8 cellular contexts compared by ENCODE assay signal in genomic region chr11:67351275-67352005, GRCh38. TPM values are rescaled to one million over a fixed set of nuclear protein-coding genes. Genes with fewer than 3 reads are reported as not detected.
DNase-seq lines count a peak whose midpoint lies in the region; ATAC-seq and TF ChIP-seq lines count a peak whose summit lies in the region.

No MANE protein-coding gene starts in this region.

- H3K4me1 Mint-ChIP-seq in activated CD4-positive, alpha-beta T cell treated with anti-CD3 and anti-CD28 coated beads, Interleukin-2, amount 10 ng/mL, durations not matched to agents 24 days and 14 days = peaks cover 37% of the 10 kb centered on the region
- peaks cover 60% of the 10 kb centered on the region for H3K4me1 Mint-ChIP-seq in dendritic cell treated with granulocyte-macrophage colony-stimulating factor and Interleukin-4, amounts not matched to agents 40 ng/mL and 50 ng/mL, for 4 days (ENCODE audit: low read depth)

- H3K27ac Mint-ChIP-seq in activated CD4-positive, alpha-beta T cell treated with anti-CD3 and anti-CD28 coated beads, Interleukin-2, amount 10 ng/mL, durations not matched to agents 24 days and 14 days = peak overlapping the region; percentile 59
- peak overlapping the region; percentile 99 for H3K27ac Mint-ChIP-seq in dendritic cell treated with granulocyte-macrophage colony-stimulating factor and Interleukin-4, amounts not matched to agents 40 ng/mL and 50 ng/mL, for 4 days

- peaks cover 2% of the 10 kb centered on the region for H3K36me3 Mint-ChIP-seq in activated CD4-positive, alpha-beta T cell treated with anti-CD3 and anti-CD28 coated beads, Interleukin-2, amount 10 ng/mL, durations not matched to agents 24 days and 14 days (ENCODE audit: low read depth)
- peaks cover 22% of the 10 kb centered on the region for H3K36me3 Mint-ChIP-seq in dendritic cell treated with granulocyte-macrophage colony-stimulating factor and Interleukin-4, amounts not matched to agents 40 ng/mL and 50 ng/mL, for 4 days (ENCODE audit: low read depth)

- ATAC-seq in lung (ENCODE audit: insufficient read depth, low FRiP score) (peak; percentile 25), HG03135 (IDR thresholded peaks at IDR 0.05; ENCODE audit: unreplicated experiment) (no peak)

- CTCF ChIA-PET in A673 (lab: Charles Lee) = interaction anchor here (0.6 to 4.1 kb wide), 15 partner anchors 9 to 495 kb away, joined by 3 to 78 read pairs (median 4); partner anchors contain the start of genes CLCF1, PPP1CA and RAD9A

- H3K9me3 ChIP-seq in A673 (ENCODE audit: low read depth, low read length, poor library complexity, severe bottlenecking) (no peaks in the 10 kb centered on the region), lung (ENCODE audit: control insufficient read depth in 2 of 2, insufficient read depth in 1 of 2, low read length in 1 of 2) (no peaks in the 10 kb centered on the region)

- H3K4me1 ChIP-seq in A673 (ENCODE audit: insufficient read depth, low read length, poor library complexity, severe bottlenecking) (peaks cover 21% of the 10 kb centered on the region), lung (ENCODE audit: control insufficient read depth in 2 of 2, insufficient read depth in 2 of 2, low read length in 2 of 2) (peaks cover 0 to 12% of the 10 kb centered on the region in 2 donors)

- POLR2A ChIA-PET in A673 (lab: Charles Lee; ENCODE audit: low non-redundant PET) = no interaction called here

- BruUV-seq in A673 (replicated peaks; lab: Mats Ljungman, UMichigan) = no TSS peak

- intact Hi-C loops in A673 (cut with micrococcal nuclease; ENCODE audit: unreplicated experiment) = loop anchor here (5.0 kb wide), 1 partner anchor 156 kb away; the partner anchor contains the start of genes CDK2AP2 and PITPNM1
- intact Hi-C loops in activated CD4-positive, alpha-beta T cell treated with anti-CD3 and anti-CD28 coated beads, Interleukin-2, amount 10 ng/mL, durations not matched to agents 24 days and 14 days (cut with micrococcal nuclease) = loop anchor here (2.0 to 10.0 kb wide), 3 partner anchors 77 to 233 kb away; partner anchors contain the start of genes GSTP1 and RPS6KB2
- intact Hi-C loops in dendritic cell treated with granulocyte-macrophage colony-stimulating factor and Interleukin-4, amounts not matched to agents 40 ng/mL and 50 ng/mL, for 4 days (cut with micrococcal nuclease) = loop anchor here (1.0 to 10.0 kb wide), 3 partner anchors 31 to 233 kb away; partner anchors contain the start of genes CDK2AP2 and GSTP1

- WGBS in lung, 2 donors = 53 to 55% methylated on average over 11 of the region's 11 CpGs

- H3K9me3 Mint-ChIP-seq in activated CD4-positive, alpha-beta T cell treated with anti-CD3 and anti-CD28 coated beads, Interleukin-2, amount 10 ng/mL, durations not matched to agents 24 days and 14 days = no peaks in the 10 kb centered on the region
- no peaks in the 10 kb centered on the region for H3K9me3 Mint-ChIP-seq in dendritic cell treated with granulocyte-macrophage colony-stimulating factor and Interleukin-4, amounts not matched to agents 40 ng/mL and 50 ng/mL, for 4 days

- H3K4me3 ChIP-seq in A673 (ENCODE audit: low read depth, low read length, poor library complexity, severe bottlenecking) (no peak overlapping the region), lung (no peak overlapping the region)

- H3K27me3 ChIP-seq in A673 (replicated peaks; ENCODE audit: insufficient read depth, low read depth, low read length, poor library complexity) (no peaks in the 10 kb centered on the region), lung (ENCODE audit: control insufficient read depth, insufficient read depth) (no peaks in the 10 kb centered on the region)

- peak; percentile 95 for TF ChIP-seq CTCF in A673 (conservative IDR thresholded peaks at IDR 0.05; ENCODE audit: low read depth, low read length)
- TF ChIP-seq CTCF in lung (IDR thresholded peaks at IDR 0.05; ENCODE audit: control extremely low read depth, extremely low read depth) = peak; percentile 92

- H3K4me3 Mint-ChIP-seq in activated CD4-positive, alpha-beta T cell treated with anti-CD3 and anti-CD28 coated beads, Interleukin-2, amount 10 ng/mL, durations not matched to agents 24 days and 14 days = peak overlapping the region; percentile 63
- peak overlapping the region; percentile 30 for H3K4me3 Mint-ChIP-seq in dendritic cell treated with granulocyte-macrophage colony-stimulating factor and Interleukin-4, amounts not matched to agents 40 ng/mL and 50 ng/mL, for 4 days

- no peaks in the 10 kb centered on the region for H3K27me3 Mint-ChIP-seq in activated CD4-positive, alpha-beta T cell treated with anti-CD3 and anti-CD28 coated beads, Interleukin-2, amount 10 ng/mL, durations not matched to agents 24 days and 14 days
- H3K27me3 Mint-ChIP-seq in dendritic cell treated with granulocyte-macrophage colony-stimulating factor and Interleukin-4, amounts not matched to agents 40 ng/mL and 50 ng/mL, for 4 days = no peaks in the 10 kb centered on the region

- no peaks in the 10 kb centered on the region for H3K36me3 ChIP-seq in A673 (ENCODE audit: insufficient read depth, low read length, poor library complexity, severe bottlenecking)
- H3K36me3 ChIP-seq in lung (ENCODE audit: control insufficient read depth in 2 of 2, insufficient read depth in 2 of 2, low read length in 2 of 2) = no peaks in the 10 kb centered on the region

- H3K27ac ChIP-seq in A673 (ENCODE audit: low read depth, low read length, poor library complexity, severe bottlenecking) = no peak overlapping the region
- peak overlapping the region in 1 of 2 donors; percentile 52 for H3K27ac ChIP-seq in lung (ENCODE audit: low read depth in 1 of 2, low read length in 1 of 2)

- TF ChIP-seq POLR2A in GM15510 (IDR thresholded peaks at IDR 0.05; ENCODE audit: borderline replicate concordance, extremely low read depth, insufficient read length) = peak; percentile 20

- DNase-seq in A673 (ENCODE audit: low spot score) = peak; percentile 81
- peak; percentile 12 to 71 for DNase-seq in NCI-H446 (lab: John Stamatoyannopoulos, UW)
- DNase-seq in activated CD4-positive, alpha-beta T cell treated with anti-CD3 and anti-CD28 coated beads, Interleukin-2, amount 10 ng/mL, durations not matched to agents 24 days and 14 days = peak; percentile 88
- peak; percentile 65 for DNase-seq in lung (ENCODE audit: low spot score)
- peak; percentile 39 for DNase-seq in stimulated activated CD8-positive, alpha-beta memory T cell treated with anti-CD3 and anti-CD28 coated beads, Interleukin-12 subunit alpha, Interleukin-12 subunit beta, amount 100 ng/mL, for 4 hours (ENCODE audit: low read depth)

RNA-seq across cellular contexts. Expression of gene POLD4, which starts 1.9 kb away (rescaled TPM):
- 13.2 and 14.3 TPM in 2 replicates for total RNA-seq in A673 (2021)
- 36.0 and 36.4 TPM in 2 replicates for total RNA-seq in activated CD4-positive, alpha-beta T cell treated with anti-CD3 and anti-CD28 coated beads, Interleukin-2, amount 10 ng/mL, durations not matched to agents 24 days and 14 days
- total RNA-seq in lung = 10 to 100 TPM; 27.4 to 99.6 TPM
- polyA plus RNA-seq in lung = 100 to 1,000 TPM; 103 to 183 TPM

RNA-seq across cellular contexts. Expression of gene CLCF1, which starts 22.0 kb away (rescaled TPM):
- total RNA-seq in A673 (2021) = 0.69 and 0.87 TPM in 2 replicates
- 0.63 and 0.66 TPM in 2 replicates for total RNA-seq in activated CD4-positive, alpha-beta T cell treated with anti-CD3 and anti-CD28 coated beads, Interleukin-2, amount 10 ng/mL, durations not matched to agents 24 days and 14 days
- 1 to 10 TPM; 3.5 to 9.8 TPM for total RNA-seq in lung
- 1 to 10 TPM; 7.6 to 10.0 TPM for polyA plus RNA-seq in lung

RNA-seq across cellular contexts. Expression of gene RAD9A, which starts 40.3 kb away (rescaled TPM):
- total RNA-seq in A673 (2021) = 43.0 and 55.0 TPM in 2 replicates
- total RNA-seq in activated CD4-positive, alpha-beta T cell treated with anti-CD3 and anti-CD28 coated beads, Interleukin-2, amount 10 ng/mL, durations not matched to agents 24 days and 14 days = 31.6 and 34.3 TPM in 2 replicates
- total RNA-seq in lung = 10 to 100 TPM; 19.7 to 35.9 TPM
- 10 to 100 TPM; 14.1 to 22.8 TPM for polyA plus RNA-seq in lung

RNA-seq across cellular contexts. Expression of gene SSH3, which starts 48.1 kb away (rescaled TPM):
- total RNA-seq in A673 (2021) (5.5 and 7.8 TPM in 2 replicates), lung (10 to 100 TPM; 31.4 to 42.7 TPM)
- 7.1 and 8.1 TPM in 2 replicates for total RNA-seq in activated CD4-positive, alpha-beta T cell treated with anti-CD3 and anti-CD28 coated beads, Interleukin-2, amount 10 ng/mL, durations not matched to agents 24 days and 14 days
- polyA plus RNA-seq in lung = 10 to 100 TPM; 19.0 to 23.0 TPM

RNA-seq across cellular contexts. Expression of gene PPP1CA, which starts 50.2 kb away (rescaled TPM):
- total RNA-seq in A673 (2021) = 239 TPM in 2 replicates
- total RNA-seq in activated CD4-positive, alpha-beta T cell treated with anti-CD3 and anti-CD28 coated beads, Interleukin-2, amount 10 ng/mL, durations not matched to agents 24 days and 14 days = 251 and 252 TPM in 2 replicates
- 100 to 1,000 TPM in 1 of 2 donors, 10 to 100 TPM in 1; 87.2 to 175 TPM for total RNA-seq in lung
- 100 to 1,000 TPM; 138 to 178 TPM for polyA plus RNA-seq in lung
